In the genomic region with DNA sequence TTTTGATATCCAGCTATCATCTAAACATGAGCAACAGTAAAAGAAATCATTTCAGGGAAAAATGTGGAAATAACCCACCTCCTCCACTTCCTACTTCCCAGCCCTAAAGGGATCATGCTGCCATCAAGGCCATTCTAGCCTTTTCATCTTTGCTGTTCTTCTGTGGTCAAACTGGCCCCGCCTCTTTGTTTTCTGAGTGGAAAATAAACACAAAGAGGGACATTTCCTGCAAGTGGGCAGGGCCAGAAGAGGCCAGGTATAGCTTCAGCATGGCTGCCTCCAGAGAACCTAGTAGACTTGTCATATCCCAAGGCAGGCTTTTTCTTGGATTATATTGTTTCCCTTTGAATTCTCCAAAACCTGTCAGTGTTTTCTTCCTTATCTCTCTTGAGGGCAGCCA, we compare ENCODE assay signal across 24 cellular contexts.
DNase-seq lines count a peak whose midpoint lies in the region; ATAC-seq, FAIRE-seq and TF ChIP-seq lines count a peak whose summit lies in the region.
"Had no signal": no experiment of that assay in that cellular context is flagged by ENCODE, and none has a peak within 500 bp of the region (broad histone marks: within the 10 kb centered on the region; RNA-seq: fewer than 3 reads in every experiment).

No MANE protein-coding gene starts in this region.

- H3K36me3 Mint-ChIP-seq in endodermal cell (ENCODE audit: low read depth) (peaks cover 26% of the 10 kb centered on the region), neural progenitor cell (peaks cover 19% of the 10 kb centered on the region)
- H3K36me3 Mint-ChIP-seq: CD8-positive, alpha-beta T cell had no signal

- no peak for FAIRE-seq in GM12891 (lab: Jason Lieb, UNC)
- FAIRE-seq: G401.6, GM19239, H1 had no signal

- 79 to 100% methylated on average over 1 of the region's 1 CpG for WGBS in endodermal cell (ENCODE audit: insufficient coverage in 1 of 2, insufficient read length in 1 of 2), 2 experiments

- H3K27me3 ChIP-seq in endodermal cell (ENCODE audit: control insufficient read depth, insufficient read depth, low read length, poor library complexity, severe bottlenecking) (no peaks in the 10 kb centered on the region), neural progenitor cell (no peaks in the 10 kb centered on the region)

- ATAC-seq in GM18520 (IDR thresholded peaks at IDR 0.05; ENCODE audit: unreplicated experiment), result no peak
- ATAC-seq: CD8-positive, alpha-beta T cell; HCT116; PC-3 had no signal

- peak overlapping the region; percentile 6 for H3K4me2 ChIP-seq in neural progenitor cell
- H3K4me2 ChIP-seq: SK-N-SH had no signal

- H3K4me3 ChIP-seq in endodermal cell (ENCODE audit: low read length) (peak overlapping the region; percentile 59), neural progenitor cell (no peak overlapping the region)

- H3K4me1 Mint-ChIP-seq in endodermal cell (peaks cover 24% of the 10 kb centered on the region), neural progenitor cell (peaks cover 36% of the 10 kb centered on the region)

- no peak for TF ChIP-seq CTCF in endodermal cell (conservative IDR thresholded peaks at IDR 0.05)
- no peak for TF ChIP-seq CTCF in neural progenitor cell (IDR thresholded peaks at IDR 0.05)

- H3K79me2 ChIP-seq in neural progenitor cell (ENCODE audit: low read depth), result no peaks in the 10 kb centered on the region

- H3K4me3 Mint-ChIP-seq in endodermal cell, result no peak overlapping the region
- no peak overlapping the region for H3K4me3 Mint-ChIP-seq in neural progenitor cell
- H3K4me3 Mint-ChIP-seq: CD8-positive, alpha-beta T cell; T-helper 1 cell treated with Interleukin-12 subunit alpha and Interleukin-12 subunit beta and Interleukin-4 antibody, amounts not matched to agents 30 μg/mL and 1 μg/mL, for 36 hours had no signal

- H3K9ac ChIP-seq in endodermal cell (ENCODE audit: extremely low read depth, low read length, poor library complexity, severe bottlenecking) (no peak overlapping the region), neural progenitor cell (no peak overlapping the region)
- H3K9ac ChIP-seq: SK-N-SH had no signal

- H4K20me1 ChIP-seq in neural progenitor cell (ENCODE audit: low read depth), result no peaks in the 10 kb centered on the region

- H3K27ac Mint-ChIP-seq in endodermal cell, result no peak overlapping the region
- H3K27ac Mint-ChIP-seq in neural progenitor cell, result peak overlapping the region; percentile 83
- H3K27ac Mint-ChIP-seq: CD8-positive, alpha-beta T cell; T-helper 1 cell treated with Interleukin-12 subunit alpha and Interleukin-12 subunit beta and Interleukin-4 antibody, amounts not matched to agents 30 μg/mL and 1 μg/mL, for 36 hours had no signal

- H3K9me3 Mint-ChIP-seq in endodermal cell (peaks cover 27% of the 10 kb centered on the region), neural progenitor cell (peaks cover 30% of the 10 kb centered on the region)

- H3K4me1 ChIP-seq in endodermal cell (ENCODE audit: control insufficient read depth, insufficient read depth, low read length), result peaks cover 6% of the 10 kb centered on the region
- peaks cover 26% of the 10 kb centered on the region for H3K4me1 ChIP-seq in neural progenitor cell

- peaks cover 37% of the 10 kb centered on the region for H3K9me3 ChIP-seq in endodermal cell (ENCODE audit: control insufficient read depth, low read length)
- H3K9me3 ChIP-seq in neural progenitor cell (ENCODE audit: low read depth), result no peaks in the 10 kb centered on the region
- H3K9me3 ChIP-seq: SK-N-SH had no signal

- no peaks in the 10 kb centered on the region for H3F3A ChIP-seq in neural progenitor cell (ENCODE audit: low read depth)

- H3K27ac ChIP-seq in endodermal cell (ENCODE audit: low read depth, low read length), result no peak overlapping the region
- H3K27ac ChIP-seq in neural progenitor cell, result no peak overlapping the region
- H3K27ac ChIP-seq: HL-60 had no signal

- H3K27me3 Mint-ChIP-seq in endodermal cell (ENCODE audit: insufficient read depth) (no peaks in the 10 kb centered on the region), neural progenitor cell (ENCODE audit: insufficient read depth, low read depth) (peaks cover 10% of the 10 kb centered on the region)

- peak; percentile 38 for DNase-seq in DMS53 (lab: John Stamatoyannopoulos, UW)
- DNase-seq in NCI-H2029 (lab: John Stamatoyannopoulos, UW), result peak; percentile 42
- DNase-seq in endodermal cell, result no peak
- DNase-seq in neural progenitor cell (ENCODE audit: low spot score), result no peak
- no peak for DNase-seq in activated gamma-delta T cell treated with Interleukin-2 at 50 U/mL for 16 hours
- DNase-seq in GM12891 (ENCODE audit: insufficient read length, low spot score), result no peak
- DNase-seq: C1 segment of cervical spinal cord; CD8-positive, alpha-beta T cell; Karpas-422; NCI-H1092; NCI-H1417 treated with DMSO at 0.1 percent for 48 hours; NCI-H2081; NCI-H2227 treated with DMSO at 0.1 percent for 48 hours; NCI-H526 treated with DMSO at 0.1 percent for 48 hours; PC-3; SK-N-SH; SW 1271 had no signal

- peaks cover 16% of the 10 kb centered on the region for H3K36me3 ChIP-seq in endodermal cell (ENCODE audit: control insufficient read depth, insufficient read depth, low read length)
- no peaks in the 10 kb centered on the region for H3K36me3 ChIP-seq in neural progenitor cell

- H2AFZ ChIP-seq in neural progenitor cell (replicated peaks), result no peak overlapping the region

- TF ChIP-seq POLR2A in GM12891 (IDR thresholded peaks at IDR 0.05; ENCODE audit: low read depth, low read length), result no peak

TF ChIP-seq in GM12891, 5 proteins besides CTCF, POLR2A, EP300 and RAD21:
- TF ChIP-seq TAF1 (IDR thresholded peaks at IDR 0.05; ENCODE audit: low read depth, low read length) (no peak), PAX5 (IDR thresholded peaks at IDR 0.05; ENCODE audit: insufficient read depth, low read length, severe bottlenecking) (no peak), POLR2AphosphoS5 (IDR thresholded peaks at IDR 0.05; ENCODE audit: low read depth, low read length) (no peak), POU2F2 (IDR thresholded peaks at IDR 0.05; ENCODE audit: low read depth, low read length) (no peak), SPI1 (IDR thresholded peaks at IDR 0.05; ENCODE audit: low read depth, low read length) (no peak)

Comparison
In these comparisons a context has a peak if more than half of its experiments do, and no peak if none do; other contexts are left out.
1. DNase-seq: peak in DMS53 (single experiment) and NCI-H2029 (single experiment); none in endodermal cell (single experiment), neural progenitor cell (single experiment), activated gamma-delta T cell treated with Interleukin-2 at 50 U/mL for 16 hours (single experiment) and GM12891 (single experiment).